In genomic region chr17:78265121-78265520, GRCh38 we compare ENCODE assay signal across 23 cellular contexts. TPM values are rescaled to one million over a fixed set of nuclear protein-coding genes. Genes with fewer than 3 reads are reported as not detected.
DNase-seq lines count a peak whose midpoint lies in the region; ATAC-seq and TF ChIP-seq lines count a peak whose summit lies in the region.
"Had no signal": no experiment of that assay in that cellular context is flagged by ENCODE, and none has a peak within 500 bp of the region (broad histone marks: within the 10 kb centered on the region; RNA-seq: fewer than 3 reads in every experiment).

No MANE protein-coding gene starts in this region.

- H3K27me3 ChIP-seq in right lobe of liver = no peaks in the 10 kb centered on the region
- H3K27me3 ChIP-seq in psoas muscle (ENCODE audit: insufficient read depth in 3 of 3, low read length in 2 of 3) = peaks cover 0 to 8% (median 8%) of the 10 kb centered on the region in 3 donors
- H3K27me3 ChIP-seq: BLaER1 had no signal

- H3K9me3 ChIP-seq in SK-N-MC (ENCODE audit: low read depth, low read length) (no peaks in the 10 kb centered on the region), right lobe of liver (no peaks in the 10 kb centered on the region), psoas muscle (no peaks in the 10 kb centered on the region)
- H3K9me3 ChIP-seq: BLaER1 had no signal

- peak overlapping the region; percentile 3 for H3K27ac Mint-ChIP-seq in T-helper 1 cell treated with Interleukin-12 subunit alpha and Interleukin-12 subunit beta and Interleukin-4 antibody, amounts not matched to agents 30 μg/mL and 1 μg/mL, for 36 hours
- H3K27ac Mint-ChIP-seq in activated naive CD8-positive, alpha-beta T cell treated with anti-CD3 and anti-CD28 coated beads for 36 hours = no peak overlapping the region
- H3K27ac Mint-ChIP-seq: HFFc6 had no signal

- H3K27ac ChIP-seq in SK-N-MC (peak overlapping the region; percentile 81), right lobe of liver (peak overlapping the region in 2 of 3 donors; percentile 15 to 68), psoas muscle (peak overlapping the region; percentile 13)
- H3K27ac ChIP-seq: BLaER1 had no signal

- H3K4me3 ChIP-seq in SK-N-MC (no peak overlapping the region), right lobe of liver (no peak overlapping the region), psoas muscle (no peak overlapping the region)
- H3K4me3 ChIP-seq: BLaER1 had no signal

- H3K9me3 Mint-ChIP-seq in T-helper 1 cell treated with Interleukin-12 subunit alpha and Interleukin-12 subunit beta and Interleukin-4 antibody, amounts not matched to agents 30 μg/mL and 1 μg/mL, for 36 hours = no peaks in the 10 kb centered on the region
- H3K9me3 Mint-ChIP-seq in activated naive CD8-positive, alpha-beta T cell treated with anti-CD3 and anti-CD28 coated beads for 36 hours = no peaks in the 10 kb centered on the region
- H3K9me3 Mint-ChIP-seq: HFFc6 had no signal

- intact Hi-C loops in right lobe of liver (cut with DNase I) (no loop called here), psoas muscle (cut with DNase I) (no loop called here)

- H3K4me1 ChIP-seq in right lobe of liver (peaks cover 0 to 36% (median 7%) of the 10 kb centered on the region in 4 donors), psoas muscle (peaks cover 12% of the 10 kb centered on the region)

- H3K36me3 ChIP-seq in SK-N-MC (ENCODE audit: insufficient read depth, low read length) (no peaks in the 10 kb centered on the region), right lobe of liver (no peaks in the 10 kb centered on the region), psoas muscle (ENCODE audit: insufficient read depth in 1 of 2, low read depth in 1 of 2) (no peaks in the 10 kb centered on the region)
- H3K36me3 ChIP-seq: BLaER1 had no signal

- no peak for TF ChIP-seq POLR2A in right lobe of liver (IDR thresholded peaks at IDR 0.05)

- H3K27me3 Mint-ChIP-seq in T-helper 1 cell treated with Interleukin-12 subunit alpha and Interleukin-12 subunit beta and Interleukin-4 antibody, amounts not matched to agents 30 μg/mL and 1 μg/mL, for 36 hours (ENCODE audit: low read depth) = no peaks in the 10 kb centered on the region
- no peaks in the 10 kb centered on the region for H3K27me3 Mint-ChIP-seq in activated naive CD8-positive, alpha-beta T cell treated with anti-CD3 and anti-CD28 coated beads for 36 hours

- H3K9ac ChIP-seq in SK-N-MC (ENCODE audit: insufficient read length) = no peak overlapping the region
- H3K9ac ChIP-seq: BLaER1 had no signal

- ATAC-seq in right lobe of liver (no peak), psoas muscle (no peak)

- H3K4me1 Mint-ChIP-seq in T-helper 1 cell treated with Interleukin-12 subunit alpha and Interleukin-12 subunit beta and Interleukin-4 antibody, amounts not matched to agents 30 μg/mL and 1 μg/mL, for 36 hours (ENCODE audit: low read depth) = peaks cover 28% of the 10 kb centered on the region
- H3K4me1 Mint-ChIP-seq in activated naive CD8-positive, alpha-beta T cell treated with anti-CD3 and anti-CD28 coated beads for 36 hours = peaks cover 7% of the 10 kb centered on the region

- H3K36me3 Mint-ChIP-seq in T-helper 1 cell treated with Interleukin-12 subunit alpha and Interleukin-12 subunit beta and Interleukin-4 antibody, amounts not matched to agents 30 μg/mL and 1 μg/mL, for 36 hours (ENCODE audit: low read depth) = peaks cover 5% of the 10 kb centered on the region
- no peaks in the 10 kb centered on the region for H3K36me3 Mint-ChIP-seq in activated naive CD8-positive, alpha-beta T cell treated with anti-CD3 and anti-CD28 coated beads for 36 hours

- no peak overlapping the region for H3K4me3 Mint-ChIP-seq in T-helper 1 cell treated with Interleukin-12 subunit alpha and Interleukin-12 subunit beta and Interleukin-4 antibody, amounts not matched to agents 30 μg/mL and 1 μg/mL, for 36 hours
- H3K4me3 Mint-ChIP-seq in activated naive CD8-positive, alpha-beta T cell treated with anti-CD3 and anti-CD28 coated beads for 36 hours = no peak overlapping the region
- H3K4me3 Mint-ChIP-seq: HFFc6 had no signal

- 87% methylated on average over 5 of the region's 10 CpGs for WGBS in right lobe of liver (ENCODE audit: insufficient coverage, low coverage, low lambda C conversion rate, missing lambda C conversion rate)
- whole genome bisulfite sequencing in psoas muscle, 3 donors = 89 to 97% (median 90%) methylated on average over 10 of the region's 10 CpGs

- no peak for TF ChIP-seq CTCF in right lobe of liver (IDR thresholded peaks at IDR 0.05)
- no peak for TF ChIP-seq CTCF in psoas muscle (IDR thresholded peaks at IDR 0.05)

- DNase-seq in T-helper 1 cell (no peak), SK-N-MC (ENCODE audit: low read depth, low spot score) (no peak), right lobe of liver (no peak), psoas muscle (no peak), T-helper 9 cell (no peak), NCI-H774 (lab: John Stamatoyannopoulos, UW) (no peak)
- no peak for DNase-seq in activated naive CD8-positive, alpha-beta T cell treated with anti-CD3 and anti-CD28 coated beads for 36 hours
- DNase-seq: COR-L47, DMS153, EL, HFFc6, IMR-90, Kasumi-1, NCI-H1105 treated with DMSO at 0.1 percent for 48 hours, NCI-H1694 treated with DMSO at 0.1 percent for 48 hours, NCI-H345, NCI-H526 treated with DMSO at 0.1 percent for 48 hours, OCI-M1, SIG-M5 had no signal

RNA-seq across cellular contexts. Expression of gene TMEM235, which starts 33.7 kb away (rescaled TPM):
- total RNA-seq in right lobe of liver (not detected), psoas muscle (not detected)
- polyA plus RNA-seq in psoas muscle = not detected
- total RNA-seq in activated naive CD8-positive, alpha-beta T cell treated with anti-CD3 and anti-CD28 coated beads for 36 hours = not detected
- total RNA-seq: A172, HFFc6, IMR-90, RPMI7951 had no signal
- polyA plus RNA-seq: IMR-90 had no signal

RNA-seq across cellular contexts. Expression of gene BIRC5, which starts 51.1 kb away (rescaled TPM):
- 1 to 10 TPM in 4 of 6 experiments, under 1 TPM in 2; 0.57 to 2.0 (median 1.4) TPM for total RNA-seq in right lobe of liver
- under 1 TPM in 2 of 4 donors, not detected in 2; 0.12 to 0.34 TPM for total RNA-seq in psoas muscle
- polyA plus RNA-seq in psoas muscle = under 1 TPM; 0.06 to 0.96 (median 0.23) TPM
- 100 to 1,000 TPM in 1 of 2 experiments, 10 to 100 TPM in 1; 92.4 to 102 TPM for total RNA-seq in activated naive CD8-positive, alpha-beta T cell treated with anti-CD3 and anti-CD28 coated beads for 36 hours

Comparison
In these comparisons a context has a peak if more than half of its experiments do, and no peak if none do; other contexts are left out.
1. H3K27ac ChIP-seq: peak in every context shown above with its lines; median percentile 81 in SK-N-MC; 42 in right lobe of liver; 13 in psoas muscle.
2. RNA of gene BIRC5, which starts 51.1 kb away (total RNA-seq): 92.4 to 102 TPM in activated naive CD8-positive, alpha-beta T cell treated with anti-CD3 and anti-CD28 coated beads for 36 hours; 0.57 to 2.0 TPM in right lobe of liver and 0.12 to 0.34 TPM in psoas muscle; every median in the first group is over 10 times any median in the second.